In genomic region chr3:15107075-15107947, GRCh38 we compare ENCODE assay signal across 10 cellular contexts. TPM values are rescaled to one million over a fixed set of nuclear protein-coding genes. Genes with fewer than 3 reads are reported as not detected.
DNase-seq lines count a peak whose midpoint lies in the region; ATAC-seq and TF ChIP-seq lines count a peak whose summit lies in the region.
"Had no signal": no experiment of that assay in that cellular context is flagged by ENCODE, and none has a peak within 500 bp of the region (broad histone marks: within the 10 kb centered on the region; RNA-seq: fewer than 3 reads in every experiment).

No MANE protein-coding gene starts in this region.

- no peak overlapping the region for H3K4me3 ChIP-seq in Panc1 (ENCODE audit: low read depth in 2 of 2, low read length in 2 of 2)

- no peaks in the 10 kb centered on the region for H3K36me3 Mint-ChIP-seq in stimulated activated memory B cell treated with anti-CD40 and anti-IgM and Interleukin-4, amounts not matched to agents 10 μg/mL and 1 μg/mL and 100 μg/mL, for 72 hours
- H3K36me3 Mint-ChIP-seq: IgD-negative memory B cell had no signal

- peaks cover 15% of the 10 kb centered on the region for H3K4me1 Mint-ChIP-seq in stimulated activated memory B cell treated with anti-CD40 and anti-IgM and Interleukin-4, amounts not matched to agents 10 μg/mL and 1 μg/mL and 100 μg/mL, for 72 hours

- peak overlapping the region; percentile 7 for H3K4me3 Mint-ChIP-seq in stimulated activated memory B cell treated with anti-CD40 and anti-IgM and Interleukin-4, amounts not matched to agents 10 μg/mL and 1 μg/mL and 100 μg/mL, for 72 hours

- CTCF ChIA-PET in Panc1 (lab: Charles Lee), result interaction anchor here (0.8 kb wide), 1 partner anchor 96 kb away, joined by 4 read pairs; no protein-coding TSS in a partner anchor

- H3K9me3 Mint-ChIP-seq in stimulated activated memory B cell treated with anti-CD40 and anti-IgM and Interleukin-4, amounts not matched to agents 10 μg/mL and 1 μg/mL and 100 μg/mL, for 72 hours, result no peaks in the 10 kb centered on the region
- H3K9me3 Mint-ChIP-seq: IgD-negative memory B cell had no signal

- no TSS peak for BruUV-seq in Panc1 (replicated peaks; lab: Mats Ljungman, UMichigan)

- intact Hi-C loops in Panc1 (cut with micrococcal nuclease; ENCODE audit: unreplicated experiment), result loop anchor here (10.0 kb wide), 1 partner anchor 297 kb away; no protein-coding TSS in a partner anchor

- in situ Hi-C loops in Panc1 (cut with HindIII; ENCODE audit: low pct_unique_long_range_greater_than_20kb, low sequenced_read_pairs), result no loop called here

- peaks cover 25% of the 10 kb centered on the region for H3K27me3 Mint-ChIP-seq in stimulated activated memory B cell treated with anti-CD40 and anti-IgM and Interleukin-4, amounts not matched to agents 10 μg/mL and 1 μg/mL and 100 μg/mL, for 72 hours

- DNase-seq in SIG-M5 treated with dmso at 0.1 percent for 504 hours (lab: John Stamatoyannopoulos, UW; ENCODE audit: unreplicated experiment) (peak; percentile 58), SIG-M5 (lab: John Stamatoyannopoulos, UW) (no peak), Panc1 (ENCODE audit: low read depth, low spot score) (no peak), left lobe of liver (ENCODE audit: low spot score) (peak; percentile 79), SW 1271 (lab: John Stamatoyannopoulos, UW) (no peak), middle frontal gyrus (ENCODE audit: extremely low spot score, low spot score) (no peak)
- no peak for DNase-seq in activated CD4-positive, CD25-positive, alpha-beta regulatory T cell (lab: John Stamatoyannopoulos, UW)

- H3K27ac Mint-ChIP-seq in stimulated activated memory B cell treated with anti-CD40 and anti-IgM and Interleukin-4, amounts not matched to agents 10 μg/mL and 1 μg/mL and 100 μg/mL, for 72 hours, result no peak overlapping the region

- POLR2A ChIA-PET in Panc1 (lab: Charles Lee), result no interaction called here

- no peaks in the 10 kb centered on the region for H3K4me1 ChIP-seq in Panc1 (ENCODE audit: control insufficient read depth, insufficient read depth, low read length)

- H3K27me3 ChIP-seq in Panc1 (ENCODE audit: control insufficient read depth, insufficient read depth, low read length), result no peaks in the 10 kb centered on the region

- no peaks in the 10 kb centered on the region for H3K9me3 ChIP-seq in Panc1 (ENCODE audit: control insufficient read depth, insufficient read depth, low read depth, low read length)

- ATAC-seq in Panc1 (peak; percentile 40; the same call in 1 of the 2 replicates), left lobe of liver (peak; percentile 85)
- ATAC-seq in stimulated activated memory B cell treated with anti-CD40 and anti-IgM and Interleukin-4, amounts not matched to agents 10 μg/mL and 1 μg/mL and 100 μg/mL, for 72 hours, result no peak

- no peak for TF ChIP-seq CTCF in Panc1 (IDR thresholded peaks at IDR 0.05)

- H3K36me3 ChIP-seq in Panc1 (ENCODE audit: control insufficient read depth, insufficient read depth, low read length), result no peaks in the 10 kb centered on the region

- H3K27ac ChIP-seq in Panc1 (ENCODE audit: low read length), result no peak overlapping the region
- H3K27ac ChIP-seq: C4-2B had no signal

RNA-seq across cellular contexts. Expression of gene RBSN, which starts 8.4 kb away (rescaled TPM):
- total RNA-seq in Panc1 (2021; ENCODE audit: unreplicated experiment) (13.6 TPM), left lobe of liver (12.6 TPM)
- polyA plus RNA-seq in Panc1 (2012; ENCODE audit: insufficient read length), result 7.9 TPM

RNA-seq across cellular contexts. Expression of gene MRPS25, which starts 42.2 kb away (rescaled TPM):
- total RNA-seq in Panc1 (2021; ENCODE audit: unreplicated experiment), result 45.2 TPM
- 25.0 TPM for polyA plus RNA-seq in Panc1 (2012; ENCODE audit: insufficient read length)
- 56.4 TPM for total RNA-seq in left lobe of liver

Comparison
In these comparisons a context has a peak if more than half of its experiments do, and no peak if none do; other contexts are left out.
1. DNase-seq: peak in SIG-M5 treated with dmso at 0.1 percent for 504 hours (single experiment) and left lobe of liver (single experiment); none in SIG-M5 (single experiment), Panc1 (single experiment), SW 1271 (0 of 2), middle frontal gyrus (single experiment) and activated CD4-positive, CD25-positive, alpha-beta regulatory T cell (0 of 4).